ENCODE assay signal across 9 cellular contexts in the genomic region with DNA sequence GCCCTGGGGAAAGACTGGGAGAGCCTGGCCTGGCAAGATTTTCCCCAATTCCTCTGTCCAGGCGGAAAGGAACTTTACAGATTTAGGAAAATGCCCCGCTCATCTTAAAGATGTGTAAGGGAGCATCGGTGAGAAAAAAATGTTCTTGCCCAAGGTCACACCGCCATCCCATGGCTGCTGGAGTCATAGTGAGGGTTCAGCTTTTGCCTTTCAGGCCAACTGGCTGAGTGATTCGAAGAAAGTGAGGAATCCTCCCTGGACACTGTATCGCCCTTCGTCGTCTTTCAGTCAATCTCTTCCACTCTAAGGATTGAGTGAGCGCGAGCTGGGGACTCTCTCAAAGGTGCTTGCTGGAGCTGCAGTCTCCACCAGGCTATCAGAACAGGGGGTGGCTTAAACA. TPM values are rescaled to one million over a fixed set of nuclear protein-coding genes. Genes with fewer than 3 reads are reported as not detected.
DNase-seq lines count a peak whose midpoint lies in the region; ATAC-seq and TF ChIP-seq lines count a peak whose summit lies in the region.
"Had no signal": no experiment of that assay in that cellular context is flagged by ENCODE, and none has a peak within 500 bp of the region (broad histone marks: within the 10 kb centered on the region; RNA-seq: fewer than 3 reads in every experiment).

No MANE protein-coding gene starts in this region.

- peak overlapping the region; percentile 71 for H3K27ac ChIP-seq in BLaER1
- H3K27ac ChIP-seq: HL-60 had no signal

- peak overlapping the region; percentile 92 for H3K27ac Mint-ChIP-seq in WTC11
- no peak overlapping the region for H3K27ac Mint-ChIP-seq in stimulated activated naive B cell treated with anti-CD40 and anti-IgM and Interleukin-4, amounts not matched to agents 10 μg/mL and 1 μg/mL and 100 μg/mL, for 72 hours

- H3K9me3 ChIP-seq in BLaER1 (no peaks in the 10 kb centered on the region), iPS-15b (ENCODE audit: control insufficient read depth, insufficient read depth, low read length) (no peaks in the 10 kb centered on the region)

- H3K9me3 Mint-ChIP-seq in WTC11 = no peaks in the 10 kb centered on the region
- peaks cover 0 to 1% of the 10 kb centered on the region in 2 donors for H3K9me3 Mint-ChIP-seq in stimulated activated naive B cell treated with anti-CD40 and anti-IgM and Interleukin-4, amounts not matched to agents 10 μg/mL and 1 μg/mL and 100 μg/mL, for 72 hours

- H3K27me3 ChIP-seq in BLaER1 = peaks cover 26% of the 10 kb centered on the region
- H3K27me3 ChIP-seq in iPS-15b (ENCODE audit: control insufficient read depth, insufficient read depth, low read length) = peaks cover 3% of the 10 kb centered on the region

- no peaks in the 10 kb centered on the region for H3K36me3 ChIP-seq in BLaER1
- H3K36me3 ChIP-seq in iPS-15b (ENCODE audit: control insufficient read depth, insufficient read depth, low read length) = no peaks in the 10 kb centered on the region

- peak overlapping the region; percentile 99 for H3K4me2 ChIP-seq in BLaER1

- ATAC-seq in GM21447 (IDR thresholded peaks at IDR 0.05; ENCODE audit: unreplicated experiment) (peak; percentile 35), WTC11 (no peak), HG02642 (IDR thresholded peaks at IDR 0.05; ENCODE audit: poor library complexity, unreplicated experiment) (no peak), GM18517 (IDR thresholded peaks at IDR 0.05; ENCODE audit: unreplicated experiment) (no peak)
- ATAC-seq in stimulated activated naive B cell treated with anti-CD40 and anti-IgM and Interleukin-4, amounts not matched to agents 10 μg/mL and 1 μg/mL and 100 μg/mL, for 72 hours (replicated peaks) = peak; percentile 28 to 48

- DNase-seq in WTC11 (ENCODE audit: low spot score) (no peak), SKM-1 treated with dmso at 0.1 percent for 144 hours (lab: John Stamatoyannopoulos, UW; ENCODE audit: unreplicated experiment) (no peak)
- no peak for DNase-seq in stimulated activated naive B cell treated with anti-CD40 and anti-IgM and Interleukin-4, amounts not matched to agents 10 μg/mL and 1 μg/mL and 100 μg/mL, for 72 hours

- H3K4me3 ChIP-seq in BLaER1 (peak overlapping the region; percentile 71), iPS-15b (ENCODE audit: low read depth, low read length) (peak overlapping the region; percentile 89)

- TF ChIP-seq CTCF in WTC11 (IDR thresholded peaks at IDR 0.05) = no peak

- peak overlapping the region; percentile 77 for H3K4me3 Mint-ChIP-seq in WTC11
- peak overlapping the region; percentile 44 to 77 for H3K4me3 Mint-ChIP-seq in stimulated activated naive B cell treated with anti-CD40 and anti-IgM and Interleukin-4, amounts not matched to agents 10 μg/mL and 1 μg/mL and 100 μg/mL, for 72 hours

- CTCF ChIA-PET in WTC11 (lab: Charles Lee) = interaction anchor here (1.0 to 2.8 kb wide), 14 partner anchors 11 to 313 kb away, joined by 3 to 23 read pairs (median 8); a partner anchor contains a TSS

- H3K4me1 ChIP-seq in BLaER1 = peaks cover 24% of the 10 kb centered on the region
- peaks cover 12% of the 10 kb centered on the region for H3K4me1 ChIP-seq in iPS-15b (ENCODE audit: control insufficient read depth, insufficient read depth, low read length)

- H3K9ac ChIP-seq in BLaER1 (peak overlapping the region; percentile 71), iPS-15b (ENCODE audit: low read depth, low read length) (peak overlapping the region; percentile 67)

- H3K27me3 Mint-ChIP-seq in WTC11 (ENCODE audit: low read depth) = peaks cover 7% of the 10 kb centered on the region
- peaks cover 26 to 41% of the 10 kb centered on the region in 2 donors for H3K27me3 Mint-ChIP-seq in stimulated activated naive B cell treated with anti-CD40 and anti-IgM and Interleukin-4, amounts not matched to agents 10 μg/mL and 1 μg/mL and 100 μg/mL, for 72 hours

- peaks cover 39% of the 10 kb centered on the region for H3K4me1 Mint-ChIP-seq in WTC11
- peaks cover 4 to 9% of the 10 kb centered on the region in 2 donors for H3K4me1 Mint-ChIP-seq in stimulated activated naive B cell treated with anti-CD40 and anti-IgM and Interleukin-4, amounts not matched to agents 10 μg/mL and 1 μg/mL and 100 μg/mL, for 72 hours

- H4K20me1 ChIP-seq in BLaER1 = no peaks in the 10 kb centered on the region

- H3K36me3 Mint-ChIP-seq in WTC11 = peaks cover 23% of the 10 kb centered on the region
- peaks cover 0 to 2% of the 10 kb centered on the region in 2 donors for H3K36me3 Mint-ChIP-seq in stimulated activated naive B cell treated with anti-CD40 and anti-IgM and Interleukin-4, amounts not matched to agents 10 μg/mL and 1 μg/mL and 100 μg/mL, for 72 hours

- POLR2A ChIA-PET in WTC11 (lab: Charles Lee) = interaction anchor here (1.5 kb wide), 1 partner anchor 129 kb away, joined by 4 read pairs; no protein-coding TSS in a partner anchor

TF ChIP-seq in WTC11, 78 proteins besides CTCF, POLR2A, EP300 and RAD21 (continues in another document):
- TF ChIP-seq TCF7 (CRISPR knock-in tag; IDR thresholded peaks at IDR 0.05; ENCODE audit: low read depth) (no peak), EMX1 (CRISPR knock-in tag; IDR thresholded peaks at IDR 0.05) (no peak), NFATC4 (CRISPR knock-in tag; IDR thresholded peaks at IDR 0.05) (no peak), ESRRA (CRISPR knock-in tag; IDR thresholded peaks at IDR 0.05; ENCODE audit: borderline replicate concordance) (no peak; the same call in 1 of the 2 replicates), ZNF263 (CRISPR knock-in tag; IDR thresholded peaks at IDR 0.05; ENCODE audit: low read depth) (no peak), GABPB1 (CRISPR knock-in tag; IDR thresholded peaks at IDR 0.05) (no peak), MYBL2 (CRISPR knock-in tag; IDR thresholded peaks at IDR 0.05) (no peak), OVOL2 (CRISPR knock-in tag; IDR thresholded peaks at IDR 0.05; ENCODE audit: borderline replicate concordance) (no peak)
- TF ChIP-seq, protein P1, sequence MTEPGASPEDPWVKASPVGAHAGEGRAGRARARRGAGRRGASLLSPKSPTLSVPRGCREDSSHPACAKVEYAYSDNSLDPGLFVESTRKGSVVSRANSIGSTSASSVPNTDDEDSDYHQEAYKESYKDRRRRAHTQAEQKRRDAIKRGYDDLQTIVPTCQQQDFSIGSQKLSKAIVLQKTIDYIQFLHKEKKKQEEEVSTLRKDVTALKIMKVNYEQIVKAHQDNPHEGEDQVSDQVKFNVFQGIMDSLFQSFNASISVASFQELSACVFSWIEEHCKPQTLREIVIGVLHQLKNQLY (CRISPR knock-in tag; IDR thresholded peaks at IDR 0.05) = no peak
- TF ChIP-seq, protein P2, sequence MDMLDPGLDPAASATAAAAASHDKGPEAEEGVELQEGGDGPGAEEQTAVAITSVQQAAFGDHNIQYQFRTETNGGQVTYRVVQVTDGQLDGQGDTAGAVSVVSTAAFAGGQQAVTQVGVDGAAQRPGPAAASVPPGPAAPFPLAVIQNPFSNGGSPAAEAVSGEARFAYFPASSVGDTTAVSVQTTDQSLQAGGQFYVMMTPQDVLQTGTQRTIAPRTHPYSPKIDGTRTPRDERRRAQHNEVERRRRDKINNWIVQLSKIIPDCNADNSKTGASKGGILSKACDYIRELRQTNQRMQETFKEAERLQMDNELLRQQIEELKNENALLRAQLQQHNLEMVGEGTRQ (CRISPR knock-in tag; IDR thresholded peaks at IDR 0.05) = no peak
- TF ChIP-seq, protein P3, sequence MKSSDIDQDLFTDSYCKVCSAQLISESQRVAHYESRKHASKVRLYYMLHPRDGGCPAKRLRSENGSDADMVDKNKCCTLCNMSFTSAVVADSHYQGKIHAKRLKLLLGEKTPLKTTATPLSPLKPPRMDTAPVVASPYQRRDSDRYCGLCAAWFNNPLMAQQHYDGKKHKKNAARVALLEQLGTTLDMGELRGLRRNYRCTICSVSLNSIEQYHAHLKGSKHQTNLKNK (CRISPR knock-in tag; IDR thresholded peaks at IDR 0.05) = no peak
- TF ChIP-seq, protein P4, sequence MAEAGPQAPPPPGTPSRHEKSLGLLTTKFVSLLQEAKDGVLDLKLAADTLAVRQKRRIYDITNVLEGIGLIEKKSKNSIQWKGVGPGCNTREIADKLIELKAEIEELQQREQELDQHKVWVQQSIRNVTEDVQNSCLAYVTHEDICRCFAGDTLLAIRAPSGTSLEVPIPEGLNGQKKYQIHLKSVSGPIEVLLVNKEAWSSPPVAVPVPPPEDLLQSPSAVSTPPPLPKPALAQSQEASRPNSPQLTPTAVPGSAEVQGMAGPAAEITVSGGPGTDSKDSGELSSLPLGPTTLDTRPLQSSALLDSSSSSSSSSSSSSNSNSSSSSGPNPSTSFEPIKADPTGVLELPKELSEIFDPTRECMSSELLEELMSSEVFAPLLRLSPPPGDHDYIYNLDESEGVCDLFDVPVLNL (CRISPR knock-in tag; IDR thresholded peaks at IDR 0.05; ENCODE audit: borderline replicate concordance, low read depth) = no peak
- TF ChIP-seq, protein P5, sequence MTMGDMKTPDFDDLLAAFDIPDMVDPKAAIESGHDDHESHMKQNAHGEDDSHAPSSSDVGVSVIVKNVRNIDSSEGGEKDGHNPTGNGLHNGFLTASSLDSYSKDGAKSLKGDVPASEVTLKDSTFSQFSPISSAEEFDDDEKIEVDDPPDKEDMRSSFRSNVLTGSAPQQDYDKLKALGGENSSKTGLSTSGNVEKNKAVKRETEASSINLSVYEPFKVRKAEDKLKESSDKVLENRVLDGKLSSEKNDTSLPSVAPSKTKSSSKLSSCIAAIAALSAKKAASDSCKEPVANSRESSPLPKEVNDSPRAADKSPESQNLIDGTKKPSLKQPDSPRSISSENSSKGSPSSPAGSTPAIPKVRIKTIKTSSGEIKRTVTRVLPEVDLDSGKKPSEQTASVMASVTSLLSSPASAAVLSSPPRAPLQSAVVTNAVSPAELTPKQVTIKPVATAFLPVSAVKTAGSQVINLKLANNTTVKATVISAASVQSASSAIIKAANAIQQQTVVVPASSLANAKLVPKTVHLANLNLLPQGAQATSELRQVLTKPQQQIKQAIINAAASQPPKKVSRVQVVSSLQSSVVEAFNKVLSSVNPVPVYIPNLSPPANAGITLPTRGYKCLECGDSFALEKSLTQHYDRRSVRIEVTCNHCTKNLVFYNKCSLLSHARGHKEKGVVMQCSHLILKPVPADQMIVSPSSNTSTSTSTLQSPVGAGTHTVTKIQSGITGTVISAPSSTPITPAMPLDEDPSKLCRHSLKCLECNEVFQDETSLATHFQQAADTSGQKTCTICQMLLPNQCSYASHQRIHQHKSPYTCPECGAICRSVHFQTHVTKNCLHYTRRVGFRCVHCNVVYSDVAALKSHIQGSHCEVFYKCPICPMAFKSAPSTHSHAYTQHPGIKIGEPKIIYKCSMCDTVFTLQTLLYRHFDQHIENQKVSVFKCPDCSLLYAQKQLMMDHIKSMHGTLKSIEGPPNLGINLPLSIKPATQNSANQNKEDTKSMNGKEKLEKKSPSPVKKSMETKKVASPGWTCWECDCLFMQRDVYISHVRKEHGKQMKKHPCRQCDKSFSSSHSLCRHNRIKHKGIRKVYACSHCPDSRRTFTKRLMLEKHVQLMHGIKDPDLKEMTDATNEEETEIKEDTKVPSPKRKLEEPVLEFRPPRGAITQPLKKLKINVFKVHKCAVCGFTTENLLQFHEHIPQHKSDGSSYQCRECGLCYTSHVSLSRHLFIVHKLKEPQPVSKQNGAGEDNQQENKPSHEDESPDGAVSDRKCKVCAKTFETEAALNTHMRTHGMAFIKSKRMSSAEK (CRISPR knock-in tag; IDR thresholded peaks at IDR 0.05; ENCODE audit: borderline replicate concordance) = no peak

RNA-seq across cellular contexts. Expression of a gene that starts 1.4 kb away (rescaled TPM):
- total RNA-seq in WTC11 (2021) = 76.4 to 114 TPM (median 99.4 TPM) in 3 replicates

RNA-seq across cellular contexts. Expression of a gene that starts 44.5 kb away (rescaled TPM):
- not detected in 3 replicates for total RNA-seq in WTC11 (2021)

RNA-seq across cellular contexts. Expression of a gene that starts 55.0 kb away (rescaled TPM):
- total RNA-seq in WTC11 (2021) = 63.7 to 67.7 TPM (median 67.7 TPM) in 3 replicates

Comparison
In these comparisons a context has a peak if more than half of its experiments do, and no peak if none do; other contexts are left out.
1. ATAC-seq: peak in GM21447 (single experiment) and stimulated activated naive B cell treated with anti-CD40 and anti-IgM and Interleukin-4, amounts not matched to agents 10 μg/mL and 1 μg/mL and 100 μg/mL, for 72 hours (2 of 2); none in WTC11 (single experiment), HG02642 (single experiment) and GM18517 (single experiment).